26 cellular contexts compared by ENCODE assay signal in the genomic region with DNA sequence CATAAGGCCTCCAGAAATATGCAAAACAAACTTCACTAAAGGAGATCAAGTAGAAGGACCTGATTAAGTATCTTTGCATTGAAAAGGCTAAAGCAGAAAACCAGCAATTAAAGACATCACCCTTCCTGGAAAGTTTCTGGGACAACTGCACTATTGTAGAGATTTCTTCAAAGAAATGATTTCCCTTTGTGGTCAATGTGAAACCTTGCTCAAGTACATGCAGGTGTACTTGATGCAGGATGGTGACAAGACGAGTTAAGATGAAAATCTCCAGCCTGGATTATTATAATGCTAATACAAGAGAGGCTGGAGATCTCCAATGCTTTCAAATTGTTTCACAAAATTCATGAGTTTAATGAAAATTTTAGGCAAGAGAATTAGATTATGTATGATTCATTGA.
DNase-seq lines count a peak whose midpoint lies in the region; ATAC-seq, FAIRE-seq and TF ChIP-seq lines count a peak whose summit lies in the region.
"Had no signal": no experiment of that assay in that cellular context is flagged by ENCODE, and none has a peak within 500 bp of the region (broad histone marks: within the 10 kb centered on the region; RNA-seq: fewer than 3 reads in every experiment).

No MANE protein-coding gene starts in this region.

- ATAC-seq in DND-41 (ENCODE audit: insufficient read depth, low read depth) (peak; percentile 27; the same call in 2 of the 3 replicates), HG02852 (IDR thresholded peaks at IDR 0.05; ENCODE audit: unreplicated experiment) (peak; percentile 54), HG02870 (IDR thresholded peaks at IDR 0.05; ENCODE audit: unreplicated experiment) (no peak)
- peak; percentile 38 for ATAC-seq in activated naive CD8-positive, alpha-beta T cell treated with anti-CD3 and anti-CD28 coated beads, Interleukin-2, amount 50 U/mL, for 24 hours
- ATAC-seq: Right ventricle myocardium inferior had no signal

- H3K27me3 ChIP-seq in DND-41 (ENCODE audit: insufficient read depth, low read length, poor library complexity): no peaks in the 10 kb centered on the region
- H3K27me3 ChIP-seq: SJSA1 had no signal

- H3K4me1 ChIP-seq in DND-41 (ENCODE audit: insufficient read depth, low read length): peaks cover 35% of the 10 kb centered on the region

- H3K4me3 Mint-ChIP-seq in activated naive CD8-positive, alpha-beta T cell treated with anti-CD3 and anti-CD28 coated beads, Interleukin-2, amount 50 U/mL, for 24 hours: no peak overlapping the region
- H3K4me3 Mint-ChIP-seq: CD8-positive, alpha-beta memory T cell had no signal

- DNase-seq in DND-41 (no peak), GM18507 (ENCODE audit: extremely low spot score, insufficient read length, low read depth) (no peak), DMS153 treated with DMSO at 0.1 percent for 48 hours (lab: John Stamatoyannopoulos, UW; ENCODE audit: unreplicated experiment) (no peak)
- DNase-seq in activated naive CD8-positive, alpha-beta T cell treated with anti-CD3 and anti-CD28 coated beads, Interleukin-2, amount 50 U/mL, for 24 hours: no peak
- no peak for DNase-seq in activated CD8-positive, alpha-beta memory T cell treated with anti-CD3 and anti-CD28 coated beads for 24 hours
- DNase-seq: AML-193; C1 segment of cervical spinal cord; Calu3; CD8-positive, alpha-beta memory T cell; DMS153; GDM1; GM23248; IMR-90; NCI-H1694; NCI-H2081 treated with DMSO at 0.1 percent for 48 hours; NCI-H2171 treated with DMSO at 0.1 percent for 48 hours; NCI-H524 treated with DMSO at 0.1 percent for 48 hours; NCI-H82; T-helper 1 cell had no signal

- no peaks in the 10 kb centered on the region for H3K9me3 Mint-ChIP-seq in activated naive CD8-positive, alpha-beta T cell treated with anti-CD3 and anti-CD28 coated beads, Interleukin-2, amount 50 U/mL, for 24 hours
- H3K9me3 Mint-ChIP-seq: CD8-positive, alpha-beta memory T cell had no signal

- no peak overlapping the region for H3K4me3 ChIP-seq in DND-41 (ENCODE audit: low read depth in 1 of 2, low read length in 2 of 2)
- H3K4me3 ChIP-seq: GM23248, HAP-1, SJSA1 had no signal

- no peaks in the 10 kb centered on the region for H3K36me3 ChIP-seq in DND-41 (ENCODE audit: insufficient read depth, low read length)
- H3K36me3 ChIP-seq: HAP-1 had no signal

- no peaks in the 10 kb centered on the region for H3K9me3 ChIP-seq in DND-41 (ENCODE audit: insufficient read depth, low read length, severe bottlenecking)
- H3K9me3 ChIP-seq: HAP-1, SJSA1 had no signal

- no peaks in the 10 kb centered on the region for H3K36me3 Mint-ChIP-seq in activated naive CD8-positive, alpha-beta T cell treated with anti-CD3 and anti-CD28 coated beads, Interleukin-2, amount 50 U/mL, for 24 hours (ENCODE audit: low read depth)

- peaks cover 3% of the 10 kb centered on the region for H3K27me3 Mint-ChIP-seq in activated naive CD8-positive, alpha-beta T cell treated with anti-CD3 and anti-CD28 coated beads, Interleukin-2, amount 50 U/mL, for 24 hours

- peaks cover 23% of the 10 kb centered on the region for H4K20me1 ChIP-seq in DND-41 (ENCODE audit: insufficient read depth, low read length)

- H3K79me2 ChIP-seq in DND-41 (ENCODE audit: insufficient read depth, low read length): no peaks in the 10 kb centered on the region

- H3K27ac Mint-ChIP-seq in activated naive CD8-positive, alpha-beta T cell treated with anti-CD3 and anti-CD28 coated beads, Interleukin-2, amount 50 U/mL, for 24 hours: no peak overlapping the region
- H3K27ac Mint-ChIP-seq: CD8-positive, alpha-beta memory T cell had no signal

- FAIRE-seq in GM18507 (lab: Jason Lieb, UNC): peak; percentile 50
- FAIRE-seq: GM19239, RCC 7860 had no signal

- no peak overlapping the region for H2AFZ ChIP-seq in DND-41 (ENCODE audit: low read depth, low read length)
- H2AFZ ChIP-seq: GM23248 had no signal

- no peak overlapping the region for H3K27ac ChIP-seq in DND-41 (ENCODE audit: low read length)
- H3K27ac ChIP-seq: GM23248, SJSA1 had no signal

- TF ChIP-seq CTCF in DND-41 (IDR thresholded peaks at IDR 0.05; ENCODE audit: borderline replicate concordance, extremely low read depth, low read length, poor library complexity, severe bottlenecking): no peak

- H3K9ac ChIP-seq in DND-41 (ENCODE audit: low read depth, low read length): no peak overlapping the region
- H3K9ac ChIP-seq: GM23248 had no signal

- no peak overlapping the region for H3K4me2 ChIP-seq in DND-41 (ENCODE audit: insufficient read depth, low read length)

- H3K4me1 Mint-ChIP-seq in activated naive CD8-positive, alpha-beta T cell treated with anti-CD3 and anti-CD28 coated beads, Interleukin-2, amount 50 U/mL, for 24 hours: peaks cover 54% of the 10 kb centered on the region
